Comparison of ENCODE assay signal across 1 cellular context in the genomic region with DNA sequence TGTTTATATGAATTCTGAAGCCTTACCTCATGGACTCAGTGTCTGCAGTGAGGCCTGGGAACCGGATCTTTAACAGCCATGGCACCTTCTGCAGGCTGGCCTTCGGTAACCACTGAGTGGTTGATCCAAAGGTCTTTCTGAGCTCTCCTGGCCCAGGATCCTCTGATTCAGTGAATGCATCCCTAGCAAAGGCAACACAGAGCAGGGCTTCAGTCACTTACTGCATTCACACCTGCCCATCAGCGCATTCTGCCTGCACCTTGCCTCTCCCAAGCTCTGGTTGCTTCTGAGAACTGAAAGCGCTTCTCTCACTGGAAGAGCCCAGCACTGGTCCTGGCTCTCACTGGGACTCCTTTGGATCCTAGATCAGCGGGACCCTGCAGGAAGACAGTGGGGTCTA.
A peak's percentile ranks its signal among the peaks of the same experiment; 100 is the strongest.
TF ChIP-seq lines count a peak whose summit lies in the region.

No MANE protein-coding gene starts in this region.

TF ChIP-seq in HepG2, 621 proteins besides CTCF, POLR2A, EP300 and RAD21:
- TF ChIP-seq ZFP36 (IDR thresholded peaks at IDR 0.05; ENCODE audit: borderline replicate concordance, low read depth, low read length, partially characterized antibody) (no peak), ZNF234 (CRISPR knock-in tag; conservative IDR thresholded peaks at IDR 0.05) (no peak), ZNF550 (CRISPR knock-in tag; IDR thresholded peaks at IDR 0.05; ENCODE audit: borderline replicate concordance) (0 out of 2 replicates have a peak, but pooled peaks have one; percentile 32)
